1 cellular context compared by ENCODE assay signal in genomic region chr5:616342-617039, GRCh38.
TF ChIP-seq lines count a peak whose summit lies in the region.

No MANE protein-coding gene starts in this region.

TF ChIP-seq in GM23338, 12 proteins besides CTCF, POLR2A, EP300 and RAD21 (continued from another document):
- TF ChIP-seq ZNF462 (CRISPR knock-in tag; IDR thresholded peaks at IDR 0.05) (no peak), EZH2 (IDR thresholded peaks at IDR 0.05; ENCODE audit: low read depth, unreplicated experiment) (no peak), JUNB (IDR thresholded peaks at IDR 0.05; ENCODE audit: unreplicated experiment) (no peak)
